Comparison of ENCODE assay signal across 10 cellular contexts in genomic region chr13:76812206-76812882, GRCh38.
A peak's percentile ranks its signal among the peaks of the same experiment; 100 is the strongest.
DNase-seq lines count a peak whose midpoint lies in the region; ATAC-seq and TF ChIP-seq lines count a peak whose summit lies in the region.
"Had no signal": no experiment of that assay in that cellular context is flagged by ENCODE, and none has a peak within 500 bp of the region (broad histone marks: within the 10 kb centered on the region; RNA-seq: fewer than 3 reads in every experiment).

No MANE protein-coding gene starts in this region.

- no peak overlapping the region for H3K4me3 ChIP-seq in fibroblast of villous mesenchyme (ENCODE audit: low read depth, low read length)
- H3K4me3 ChIP-seq: BLaER1 treated with 17β-estradiol and CSF1 and Interleukin-3, amounts not matched to agents 10 nM and 100 nM; smooth muscle cell had no signal

- ATAC-seq in GM21528 (IDR thresholded peaks at IDR 0.05; ENCODE audit: low FRiP score, unreplicated experiment): no peak
- no peak for ATAC-seq in GM18520 (IDR thresholded peaks at IDR 0.05; ENCODE audit: unreplicated experiment)

- DNase-seq in Ammon's horn (ENCODE audit: low spot score) (peak; percentile 78), NCI-H82 treated with DMSO at 0.1 percent for 48 hours (lab: John Stamatoyannopoulos, UW; ENCODE audit: unreplicated experiment) (peak; percentile 53), fibroblast of villous mesenchyme (ENCODE audit: low read depth) (peak; percentile 23), pons (ENCODE audit: low spot score) (peak; percentile 85), CD1c-positive myeloid dendritic cell (ENCODE audit: extremely low spot score) (no peak)
- DNase-seq in stimulated activated naive CD4-positive, alpha-beta T cell treated with Interleukin-2 at 50 U/mL for 16 hours (lab: John Stamatoyannopoulos, UW): no peak

- TF ChIP-seq CTCF in fibroblast of villous mesenchyme (IDR thresholded peaks at IDR 0.05; ENCODE audit: insufficient read depth, low read depth, low read length): no peak

Comparison
In these comparisons a context has a peak if more than half of its experiments do, and no peak if none do; other contexts are left out.
1. DNase-seq: peak in Ammon's horn (single experiment), NCI-H82 treated with DMSO at 0.1 percent for 48 hours (single experiment), fibroblast of villous mesenchyme (single experiment) and pons (single experiment); none in CD1c-positive myeloid dendritic cell (single experiment) and stimulated activated naive CD4-positive, alpha-beta T cell treated with Interleukin-2 at 50 U/mL for 16 hours (single experiment).